Comparison of ENCODE assay signal across 19 cellular contexts in the genomic region with DNA sequence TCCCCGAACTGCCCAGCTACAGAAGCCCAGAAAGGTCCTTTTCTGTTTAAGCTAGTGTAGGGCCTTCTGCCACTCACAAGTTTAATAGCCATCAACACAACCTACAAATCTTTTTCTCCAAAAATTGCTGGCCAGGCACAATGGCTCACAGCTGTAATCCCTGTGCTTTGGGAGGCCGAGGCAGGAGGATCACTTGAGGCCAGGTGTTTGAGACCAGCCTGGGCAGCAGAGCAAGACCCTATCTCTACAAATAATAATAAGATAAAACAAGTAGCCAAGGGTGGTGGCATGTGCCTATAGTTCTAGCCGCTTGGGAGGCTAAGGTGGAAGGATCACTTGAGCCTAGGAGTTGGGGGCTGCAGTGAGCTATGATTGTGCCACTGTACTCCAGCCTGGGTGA.
"Had no signal": no experiment of that assay in that cellular context is flagged by ENCODE, and none has a peak within 500 bp of the region (broad histone marks: within the 10 kb centered on the region; RNA-seq: fewer than 3 reads in every experiment).

No MANE protein-coding gene starts in this region.

- H3K36me3 Mint-ChIP-seq: memory B cell; stimulated activated naive B cell treated with anti-CD40 and anti-IgM and Interleukin-4, amounts not matched to agents 10 μg/mL and 1 μg/mL and 100 μg/mL, for 72 hours had no signal

- DNase-seq: esophagus squamous epithelium; foreskin fibroblast; glutamatergic neuron; immature natural killer cell; left ventricle myocardium inferior; lower lobe of right lung; naive thymus-derived CD4-positive, alpha-beta T cell; sigmoid colon; stimulated activated CD4-positive, alpha-beta T cell treated with anti-CD3 and anti-CD28 coated beads, Interleukin-2, amount 100 ng/mL, for 24 hours; stimulated activated CD4-positive, alpha-beta T cell treated with anti-CD3 and anti-CD28 coated beads, Interleukin-4, amount 100 ng/mL, for 4 hours; stimulated activated naive B cell treated with anti-CD40 and anti-IgM and Interleukin-4, amounts not matched to agents 10 μg/mL and 1 μg/mL and 100 μg/mL, for 72 hours; stomach; trophoblast cell had no signal

- H3K4me1 ChIP-seq: left ventricle myocardium inferior, lower lobe of right lung, vagina had no signal

- H3K27ac Mint-ChIP-seq: dendritic cell treated with granulocyte-macrophage colony-stimulating factor and Interleukin-4, amounts not matched to agents 40 ng/mL and 50 ng/mL, for 4 days; immature natural killer cell; memory B cell; naive thymus-derived CD4-positive, alpha-beta T cell; stimulated activated naive B cell treated with anti-CD40 and anti-IgM and Interleukin-4, amounts not matched to agents 10 μg/mL and 1 μg/mL and 100 μg/mL, for 72 hours had no signal

- H3K27ac ChIP-seq: esophagus squamous epithelium, gastroesophageal sphincter, left ventricle myocardium inferior, lower lobe of right lung, sigmoid colon, skin epidermis, thoracic aorta, vagina had no signal

- H3K4me1 Mint-ChIP-seq: memory B cell; stimulated activated naive B cell treated with anti-CD40 and anti-IgM and Interleukin-4, amounts not matched to agents 10 μg/mL and 1 μg/mL and 100 μg/mL, for 72 hours had no signal

- H3K9me3 ChIP-seq: esophagus squamous epithelium, gastroesophageal sphincter, left ventricle myocardium inferior, lower lobe of right lung, sigmoid colon, stomach, thoracic aorta, vagina had no signal

- H3K27me3 Mint-ChIP-seq: dendritic cell treated with granulocyte-macrophage colony-stimulating factor and Interleukin-4, amounts not matched to agents 40 ng/mL and 50 ng/mL, for 4 days; stimulated activated naive B cell treated with anti-CD40 and anti-IgM and Interleukin-4, amounts not matched to agents 10 μg/mL and 1 μg/mL and 100 μg/mL, for 72 hours had no signal

- H3K9me3 Mint-ChIP-seq: memory B cell; stimulated activated naive B cell treated with anti-CD40 and anti-IgM and Interleukin-4, amounts not matched to agents 10 μg/mL and 1 μg/mL and 100 μg/mL, for 72 hours had no signal

- H3K4me3 ChIP-seq: esophagus squamous epithelium, gastroesophageal sphincter, left ventricle myocardium inferior, lower lobe of right lung, skin epidermis, stomach, thoracic aorta, vagina had no signal

- H3K36me3 ChIP-seq: esophagus squamous epithelium, gastroesophageal sphincter, left ventricle myocardium inferior, lower lobe of right lung, sigmoid colon, stomach, thoracic aorta, vagina had no signal

- H3K4me3 Mint-ChIP-seq: dendritic cell treated with granulocyte-macrophage colony-stimulating factor and Interleukin-4, amounts not matched to agents 40 ng/mL and 50 ng/mL, for 4 days; immature natural killer cell; memory B cell; naive thymus-derived CD4-positive, alpha-beta T cell; stimulated activated naive B cell treated with anti-CD40 and anti-IgM and Interleukin-4, amounts not matched to agents 10 μg/mL and 1 μg/mL and 100 μg/mL, for 72 hours had no signal

- ATAC-seq: gastroesophageal sphincter; naive thymus-derived CD4-positive, alpha-beta T cell; stimulated activated naive B cell treated with anti-CD40 and anti-IgM and Interleukin-4, amounts not matched to agents 10 μg/mL and 1 μg/mL and 100 μg/mL, for 72 hours had no signal

- H3K27me3 ChIP-seq: esophagus squamous epithelium, gastroesophageal sphincter, sigmoid colon, stomach, vagina had no signal
